ENCODE assay signal across 24 cellular contexts in genomic region chr4:4559596-4559995, GRCh38. TPM values are rescaled to one million over a fixed set of nuclear protein-coding genes. Genes with fewer than 3 reads are reported as not detected.
DNase-seq lines count a peak whose midpoint lies in the region; ATAC-seq lines count a peak whose summit lies in the region.
"Had no signal": no experiment of that assay in that cellular context is flagged by ENCODE, and none has a peak within 500 bp of the region (broad histone marks: within the 10 kb centered on the region; RNA-seq: fewer than 3 reads in every experiment).

No MANE protein-coding gene starts in this region.

- H3K4me3 Mint-ChIP-seq in activated CD4-positive, alpha-beta memory T cell treated with anti-CD3 and anti-CD28 coated beads for 36 hours = no peak overlapping the region
- no peak overlapping the region for H3K4me3 Mint-ChIP-seq in activated CD4-positive, alpha-beta memory T cell treated with anti-CD3 and anti-CD28 coated beads, Interleukin-2, amount 10 ng/mL, durations not matched to agents 7 days and 5 days
- H3K4me3 Mint-ChIP-seq in stimulated activated effector memory CD8-positive, alpha-beta T cell treated with anti-CD3 and anti-CD28 coated beads, Interleukin-12 subunit alpha, Interleukin-12 subunit beta, amount 100 ng/mL, for 72 hours = no peak overlapping the region
- H3K4me3 Mint-ChIP-seq: activated naive CD4-positive, alpha-beta T cell treated with anti-CD3 and anti-CD28 coated beads for 36 hours; T-helper 2 cell treated with Interferon-gamma antibody and Interleukin-4, amounts not matched to agents 5 μg/mL and 100 μg/mL, for 36 hours had no signal

- POLR2A ChIA-PET in activated CD4-positive, alpha-beta memory T cell treated with anti-CD3 and anti-CD28 coated beads for 36 hours (lab: Charles Lee) = interaction anchor here (0.6 kb wide), 1 partner anchor 322 kb away, joined by 4 read pairs; no protein-coding TSS in a partner anchor
- POLR2A ChIA-PET in activated CD4-positive, alpha-beta memory T cell treated with anti-CD3 and anti-CD28 coated beads, Interleukin-2, amount 10 ng/mL, durations not matched to agents 7 days and 5 days (lab: Charles Lee) = no interaction called here

- no peak overlapping the region for H3K27ac ChIP-seq in epithelial cell of prostate
- H3K27ac ChIP-seq: gastroesophageal sphincter, thyroid gland, VCaP had no signal

- CTCF ChIA-PET in activated CD4-positive, alpha-beta memory T cell treated with anti-CD3 and anti-CD28 coated beads for 36 hours (lab: Charles Lee) = interaction anchor here (1.3 kb wide), 1 partner anchor 15 kb away, joined by 3 read pairs; no protein-coding TSS in a partner anchor
- CTCF ChIA-PET in activated CD4-positive, alpha-beta memory T cell treated with anti-CD3 and anti-CD28 coated beads, Interleukin-2, amount 10 ng/mL, durations not matched to agents 7 days and 5 days (lab: Charles Lee) = interaction anchor here (0.7 kb wide), 1 partner anchor 1689 kb away, joined by 3 read pairs; no protein-coding TSS in a partner anchor

- intact Hi-C loops in activated CD4-positive, alpha-beta memory T cell treated with anti-CD3 and anti-CD28 coated beads for 36 hours (cut with micrococcal nuclease) = loop anchor here (2.0 kb wide), 1 partner anchor 17 kb away; the partner anchor contains the start of gene STX18

- peak; percentile 80 for ATAC-seq in stimulated activated effector memory CD8-positive, alpha-beta T cell treated with anti-CD3 and anti-CD28 coated beads, Interleukin-12 subunit alpha, Interleukin-12 subunit beta, amount 100 ng/mL, for 72 hours
- no peak for ATAC-seq in GM21619 (IDR thresholded peaks at IDR 0.05; ENCODE audit: unreplicated experiment)
- ATAC-seq: esophagus mucosa, gastroesophageal sphincter, K562 had no signal

- no peak overlapping the region for H3K27ac Mint-ChIP-seq in activated CD4-positive, alpha-beta memory T cell treated with anti-CD3 and anti-CD28 coated beads for 36 hours
- no peak overlapping the region for H3K27ac Mint-ChIP-seq in activated CD4-positive, alpha-beta memory T cell treated with anti-CD3 and anti-CD28 coated beads, Interleukin-2, amount 10 ng/mL, durations not matched to agents 7 days and 5 days
- H3K27ac Mint-ChIP-seq in stimulated activated effector memory CD8-positive, alpha-beta T cell treated with anti-CD3 and anti-CD28 coated beads, Interleukin-12 subunit alpha, Interleukin-12 subunit beta, amount 100 ng/mL, for 72 hours = no peak overlapping the region
- H3K27ac Mint-ChIP-seq: activated naive CD4-positive, alpha-beta T cell treated with anti-CD3 and anti-CD28 coated beads for 36 hours; T-helper 2 cell treated with Interferon-gamma antibody and Interleukin-4, amounts not matched to agents 5 μg/mL and 100 μg/mL, for 36 hours had no signal

- H3K9me3 Mint-ChIP-seq in activated CD4-positive, alpha-beta memory T cell treated with anti-CD3 and anti-CD28 coated beads for 36 hours = no peaks in the 10 kb centered on the region
- H3K9me3 Mint-ChIP-seq in activated CD4-positive, alpha-beta memory T cell treated with anti-CD3 and anti-CD28 coated beads, Interleukin-2, amount 10 ng/mL, durations not matched to agents 7 days and 5 days = no peaks in the 10 kb centered on the region
- no peaks in the 10 kb centered on the region for H3K9me3 Mint-ChIP-seq in stimulated activated effector memory CD8-positive, alpha-beta T cell treated with anti-CD3 and anti-CD28 coated beads, Interleukin-12 subunit alpha, Interleukin-12 subunit beta, amount 100 ng/mL, for 72 hours
- H3K9me3 Mint-ChIP-seq: activated naive CD4-positive, alpha-beta T cell treated with anti-CD3 and anti-CD28 coated beads for 36 hours; T-helper 2 cell treated with Interferon-gamma antibody and Interleukin-4, amounts not matched to agents 5 μg/mL and 100 μg/mL, for 36 hours had no signal

- H3K4me1 Mint-ChIP-seq in activated CD4-positive, alpha-beta memory T cell treated with anti-CD3 and anti-CD28 coated beads for 36 hours (ENCODE audit: low read depth) = peaks cover 8% of the 10 kb centered on the region
- H3K4me1 Mint-ChIP-seq in activated CD4-positive, alpha-beta memory T cell treated with anti-CD3 and anti-CD28 coated beads, Interleukin-2, amount 10 ng/mL, durations not matched to agents 7 days and 5 days = peaks cover 12% of the 10 kb centered on the region
- H3K4me1 Mint-ChIP-seq in stimulated activated effector memory CD8-positive, alpha-beta T cell treated with anti-CD3 and anti-CD28 coated beads, Interleukin-12 subunit alpha, Interleukin-12 subunit beta, amount 100 ng/mL, for 72 hours = peaks cover 5% of the 10 kb centered on the region

- peaks cover 5% of the 10 kb centered on the region for H3K36me3 Mint-ChIP-seq in activated CD4-positive, alpha-beta memory T cell treated with anti-CD3 and anti-CD28 coated beads for 36 hours
- H3K36me3 Mint-ChIP-seq in activated CD4-positive, alpha-beta memory T cell treated with anti-CD3 and anti-CD28 coated beads, Interleukin-2, amount 10 ng/mL, durations not matched to agents 7 days and 5 days (ENCODE audit: low read depth) = no peaks in the 10 kb centered on the region
- H3K36me3 Mint-ChIP-seq in stimulated activated effector memory CD8-positive, alpha-beta T cell treated with anti-CD3 and anti-CD28 coated beads, Interleukin-12 subunit alpha, Interleukin-12 subunit beta, amount 100 ng/mL, for 72 hours = no peaks in the 10 kb centered on the region

- H3K27me3 Mint-ChIP-seq in activated CD4-positive, alpha-beta memory T cell treated with anti-CD3 and anti-CD28 coated beads for 36 hours = no peaks in the 10 kb centered on the region
- no peaks in the 10 kb centered on the region for H3K27me3 Mint-ChIP-seq in activated CD4-positive, alpha-beta memory T cell treated with anti-CD3 and anti-CD28 coated beads, Interleukin-2, amount 10 ng/mL, durations not matched to agents 7 days and 5 days

- peak; percentile 13 for DNase-seq in activated CD4-positive, alpha-beta memory T cell treated with anti-CD3 and anti-CD28 coated beads for 36 hours
- DNase-seq in activated CD4-positive, alpha-beta memory T cell treated with anti-CD3 and anti-CD28 coated beads, Interleukin-2, amount 10 ng/mL, durations not matched to agents 7 days and 5 days = no peak
- DNase-seq in M059J (ENCODE audit: low read depth) = peak; percentile 46
- peak; percentile 66 for DNase-seq in epithelial cell of prostate (ENCODE audit: low read depth, low spot score)
- DNase-seq in stimulated activated effector memory CD8-positive, alpha-beta T cell treated with anti-CD3 and anti-CD28 coated beads, Interleukin-12 subunit alpha, Interleukin-12 subunit beta, amount 100 ng/mL, for 72 hours (ENCODE audit: low spot score in 2 of 2) = no peak
- DNase-seq in NCI-H1436 (lab: John Stamatoyannopoulos, UW) = no peak
- no peak for DNase-seq in activated effector memory CD4-positive, alpha-beta T cell treated with Interleukin-2 at 50 U/mL for 16 hours
- DNase-seq: activated CD4-positive, alpha-beta T cell treated with anti-CD3 and anti-CD28 coated beads, Interleukin-2, amount 50 U/mL, for 4 hours; activated naive CD4-positive, alpha-beta T cell treated with anti-CD3 and anti-CD28 coated beads for 36 hours; aorta; BE2C; cerebellar nuclear complex; NCI-H187; NCI-H774; occipital lobe; stimulated activated CD4-positive, alpha-beta T cell treated with anti-CD3 and anti-CD28 coated beads, Interleukin-4, amount 100 ng/mL, for 1 hour; stimulated activated naive CD4-positive, alpha-beta T cell treated with Interleukin-2 at 50 U/mL for 16 hours; thyroid gland had no signal

RNA-seq across cellular contexts. Expression of gene STX18, which starts 17.7 kb away (rescaled TPM):
- total RNA-seq in activated CD4-positive, alpha-beta memory T cell treated with anti-CD3 and anti-CD28 coated beads for 36 hours = 10 to 100 TPM; 20.2 to 23.2 TPM
- total RNA-seq in activated CD4-positive, alpha-beta memory T cell treated with anti-CD3 and anti-CD28 coated beads, Interleukin-2, amount 10 ng/mL, durations not matched to agents 7 days and 5 days = 10 to 100 TPM; 22.8 to 26.5 TPM
- 37.8 and 48.1 TPM in 2 replicates for total RNA-seq in M059J (2014; rRNA removed; shearing (Covaris generic))

Comparison
In these comparisons a context has a peak if more than half of its experiments do, and no peak if none do; other contexts are left out.
1. DNase-seq: peak in activated CD4-positive, alpha-beta memory T cell treated with anti-CD3 and anti-CD28 coated beads for 36 hours (single experiment), M059J (single experiment) and epithelial cell of prostate (single experiment); none in activated CD4-positive, alpha-beta memory T cell treated with anti-CD3 and anti-CD28 coated beads, Interleukin-2, amount 10 ng/mL, durations not matched to agents 7 days and 5 days (single experiment), stimulated activated effector memory CD8-positive, alpha-beta T cell treated with anti-CD3 and anti-CD28 coated beads, Interleukin-12 subunit alpha, Interleukin-12 subunit beta, amount 100 ng/mL, for 72 hours (0 of 2), NCI-H1436 (single experiment) and activated effector memory CD4-positive, alpha-beta T cell treated with Interleukin-2 at 50 U/mL for 16 hours (single experiment).